Comparison of ENCODE assay signal across 8 cellular contexts in genomic region chr19:48190288-48191284, GRCh38. TPM values are rescaled to one million over a fixed set of nuclear protein-coding genes. Genes with fewer than 3 reads are reported as not detected.
A peak's percentile ranks its signal among the peaks of the same experiment; 100 is the strongest.
DNase-seq lines count a peak whose midpoint lies in the region; ATAC-seq and TF ChIP-seq lines count a peak whose summit lies in the region.

No MANE protein-coding gene starts in this region.

- POLR2A ChIA-PET in OCI-LY7 (lab: Charles Lee): interaction anchor here (0.7 to 1.6 kb wide), 2 partner anchors 13 to 17 kb away, joined by 3 to 5 read pairs; no protein-coding TSS in a partner anchor
- POLR2A ChIA-PET in activated naive CD8-positive, alpha-beta T cell treated with anti-CD3 and anti-CD28 coated beads, Interleukin-2, amount 10 ng/mL, durations not matched to agents 7 days and 5 days (lab: Charles Lee): interaction anchor here (0.6 to 2.1 kb wide), 3 partner anchors 8 to 21 kb away, joined by 3 to 12 read pairs (median 3); no protein-coding TSS in a partner anchor

- CTCF ChIA-PET in OCI-LY7 (lab: Charles Lee; ENCODE audit: unreplicated experiment): interaction anchor here (1.5 kb wide), 1 partner anchor 12 kb away, joined by 3 read pairs; no protein-coding TSS in a partner anchor

- no peaks in the 10 kb centered on the region for H3K9me3 Mint-ChIP-seq in HFFc6
- no peaks in the 10 kb centered on the region for H3K9me3 Mint-ChIP-seq in activated naive CD8-positive, alpha-beta T cell treated with anti-CD3 and anti-CD28 coated beads, Interleukin-2, amount 10 ng/mL, durations not matched to agents 7 days and 5 days
- H3K9me3 Mint-ChIP-seq in stimulated activated naive B cell treated with anti-CD40 and anti-IgM and Interleukin-4, amounts not matched to agents 10 μg/mL and 1 μg/mL and 100 μg/mL, for 72 hours: no peaks in the 10 kb centered on the region

- peaks cover 34% of the 10 kb centered on the region for H3K36me3 ChIP-seq in OCI-LY7 (ENCODE audit: insufficient read depth, low read length)

- H3K27ac Mint-ChIP-seq in HFFc6: no peak overlapping the region
- no peak overlapping the region for H3K27ac Mint-ChIP-seq in activated naive CD8-positive, alpha-beta T cell treated with anti-CD3 and anti-CD28 coated beads, Interleukin-2, amount 10 ng/mL, durations not matched to agents 7 days and 5 days
- H3K27ac Mint-ChIP-seq in stimulated activated naive B cell treated with anti-CD40 and anti-IgM and Interleukin-4, amounts not matched to agents 10 μg/mL and 1 μg/mL and 100 μg/mL, for 72 hours: no peak overlapping the region

- no peaks in the 10 kb centered on the region for H3K4me1 Mint-ChIP-seq in HFFc6 (ENCODE audit: low read depth)
- peaks cover 3% of the 10 kb centered on the region for H3K4me1 Mint-ChIP-seq in activated naive CD8-positive, alpha-beta T cell treated with anti-CD3 and anti-CD28 coated beads, Interleukin-2, amount 10 ng/mL, durations not matched to agents 7 days and 5 days
- peaks cover 11 to 13% of the 10 kb centered on the region in 2 donors for H3K4me1 Mint-ChIP-seq in stimulated activated naive B cell treated with anti-CD40 and anti-IgM and Interleukin-4, amounts not matched to agents 10 μg/mL and 1 μg/mL and 100 μg/mL, for 72 hours

- H3K4me3 Mint-ChIP-seq in HFFc6: no peak overlapping the region
- no peak overlapping the region for H3K4me3 Mint-ChIP-seq in activated naive CD8-positive, alpha-beta T cell treated with anti-CD3 and anti-CD28 coated beads, Interleukin-2, amount 10 ng/mL, durations not matched to agents 7 days and 5 days
- no peak overlapping the region for H3K4me3 Mint-ChIP-seq in stimulated activated naive B cell treated with anti-CD40 and anti-IgM and Interleukin-4, amounts not matched to agents 10 μg/mL and 1 μg/mL and 100 μg/mL, for 72 hours

- ATAC-seq in activated naive CD8-positive, alpha-beta T cell treated with anti-CD3 and anti-CD28 coated beads, Interleukin-2, amount 10 ng/mL, durations not matched to agents 7 days and 5 days (ENCODE audit: low read depth): peak; percentile 76
- peak; percentile 64 to 69 for ATAC-seq in stimulated activated naive B cell treated with anti-CD40 and anti-IgM and Interleukin-4, amounts not matched to agents 10 μg/mL and 1 μg/mL and 100 μg/mL, for 72 hours (replicated peaks)
- no peak for ATAC-seq in HG03342 (IDR thresholded peaks at IDR 0.05; ENCODE audit: unreplicated experiment)

- TSS peak; percentile 63 for BruUV-seq in OCI-LY7 (replicated peaks; lab: Mats Ljungman, UMichigan)

- no peaks in the 10 kb centered on the region for H4K20me1 ChIP-seq in OCI-LY7 (ENCODE audit: insufficient read depth, low read length)

- TF ChIP-seq CTCF in HFFc6 (IDR thresholded peaks at IDR 0.05): peak; percentile 5; the same call in 1 of the 2 replicates
- TF ChIP-seq CTCF in OCI-LY7 (conservative IDR thresholded peaks at IDR 0.05; ENCODE audit: low read length): peak; percentile 69

- peaks cover 14% of the 10 kb centered on the region for H3K9me3 ChIP-seq in OCI-LY7 (ENCODE audit: low read length)

- H3K4me2 ChIP-seq in OCI-LY7 (ENCODE audit: low read length): peak overlapping the region; percentile 48; the same call in 1 of the 2 replicates

- H2AFZ ChIP-seq in OCI-LY7 (ENCODE audit: low read length): peak overlapping the region; percentile 50; the same call in 1 of the 2 replicates

- no peak for DNase-seq in HFFc6
- DNase-seq in OCI-LY7 (ENCODE audit: low spot score): peak; percentile 90
- peak; percentile 47 for DNase-seq in activated naive CD8-positive, alpha-beta T cell treated with anti-CD3 and anti-CD28 coated beads, Interleukin-2, amount 10 ng/mL, durations not matched to agents 7 days and 5 days
- DNase-seq in iPS-NIHi7 (ENCODE audit: extremely low spot score): peak; percentile 90
- peak; percentile 42 for DNase-seq in stimulated activated naive B cell treated with anti-CD40 and anti-IgM and Interleukin-4, amounts not matched to agents 10 μg/mL and 1 μg/mL and 100 μg/mL, for 72 hours
- no peak for DNase-seq in kidney glomerular epithelial cell (lab: John Stamatoyannopoulos, UW)
- no peak for DNase-seq in HuH-7 (ENCODE audit: low spot score)

- intact Hi-C loops in OCI-LY7 (cut with micrococcal nuclease; ENCODE audit: unreplicated experiment): no loop called here

- peaks cover 35% of the 10 kb centered on the region for H3K36me3 Mint-ChIP-seq in HFFc6 (ENCODE audit: low read depth)
- H3K36me3 Mint-ChIP-seq in activated naive CD8-positive, alpha-beta T cell treated with anti-CD3 and anti-CD28 coated beads, Interleukin-2, amount 10 ng/mL, durations not matched to agents 7 days and 5 days: peaks cover 23% of the 10 kb centered on the region
- H3K36me3 Mint-ChIP-seq in stimulated activated naive B cell treated with anti-CD40 and anti-IgM and Interleukin-4, amounts not matched to agents 10 μg/mL and 1 μg/mL and 100 μg/mL, for 72 hours: peaks cover 20 to 31% of the 10 kb centered on the region in 2 donors

- H3K4me3 ChIP-seq in OCI-LY7 (ENCODE audit: low read depth, low read length, poor library complexity, severe bottlenecking): peak overlapping the region; percentile 27

- H3K27ac ChIP-seq in OCI-LY7 (ENCODE audit: low read depth, low read length, poor library complexity, severe bottlenecking): peak overlapping the region; percentile 67

- peaks cover 2% of the 10 kb centered on the region; the same call in 1 of the 2 replicates for H3K27me3 Mint-ChIP-seq in HFFc6 (ENCODE audit: insufficient read depth)
- H3K27me3 Mint-ChIP-seq in activated naive CD8-positive, alpha-beta T cell treated with anti-CD3 and anti-CD28 coated beads, Interleukin-2, amount 10 ng/mL, durations not matched to agents 7 days and 5 days: no peaks in the 10 kb centered on the region
- H3K27me3 Mint-ChIP-seq in stimulated activated naive B cell treated with anti-CD40 and anti-IgM and Interleukin-4, amounts not matched to agents 10 μg/mL and 1 μg/mL and 100 μg/mL, for 72 hours: no peaks in the 10 kb centered on the region

- no peaks in the 10 kb centered on the region for H3K9me2 ChIP-seq in OCI-LY7 (ENCODE audit: insufficient read depth, low read length)

- no peaks in the 10 kb centered on the region; the same call in 1 of the 2 replicates for H3K79me2 ChIP-seq in OCI-LY7 (ENCODE audit: insufficient read depth, low read depth, low read length)

- peaks cover 37% of the 10 kb centered on the region for H3K4me1 ChIP-seq in OCI-LY7 (ENCODE audit: insufficient read depth, low read length, poor library complexity, severe bottlenecking)

RNA-seq across cellular contexts. Expression of gene ZSWIM9, which starts 20.1 kb away (rescaled TPM):
- 1 to 10 TPM; 5.6 to 7.2 (median 5.9) TPM for total RNA-seq in HFFc6 (2021; fragmentation: NEBNext Ultra II Directional; extraction: Animal tissue kit (Norgen Biotek cat#: 25700))
- 3.2 and 4.5 TPM in 2 replicates for total RNA-seq in OCI-LY7 (2014; rRNA removed; shearing (Covaris generic))
- 10.5 and 12.0 TPM in 2 replicates for total RNA-seq in OCI-LY7 (2022)
- total RNA-seq in activated naive CD8-positive, alpha-beta T cell treated with anti-CD3 and anti-CD28 coated beads, Interleukin-2, amount 10 ng/mL, durations not matched to agents 7 days and 5 days: 10 to 100 TPM; 10.2 to 13.3 TPM

RNA-seq across cellular contexts. Expression of gene LIG1, which starts 20.4 kb away (rescaled TPM):
- total RNA-seq in HFFc6 (2021; fragmentation: NEBNext Ultra II Directional; extraction: Animal tissue kit (Norgen Biotek cat#: 25700)): 10 to 100 TPM; 25.9 to 55.8 (median 48.1) TPM
- 279 and 291 TPM in 2 replicates for total RNA-seq in OCI-LY7 (2014; rRNA removed; shearing (Covaris generic))
- total RNA-seq in OCI-LY7 (2022): 172 and 219 TPM in 2 replicates
- total RNA-seq in activated naive CD8-positive, alpha-beta T cell treated with anti-CD3 and anti-CD28 coated beads, Interleukin-2, amount 10 ng/mL, durations not matched to agents 7 days and 5 days: 100 to 1,000 TPM; 158 to 168 TPM

Comparison
In these comparisons a context has a peak if more than half of its experiments do, and no peak if none do; other contexts are left out.
1. DNase-seq: peak in OCI-LY7 (single experiment), activated naive CD8-positive, alpha-beta T cell treated with anti-CD3 and anti-CD28 coated beads, Interleukin-2, amount 10 ng/mL, durations not matched to agents 7 days and 5 days (single experiment), iPS-NIHi7 (single experiment) and stimulated activated naive B cell treated with anti-CD40 and anti-IgM and Interleukin-4, amounts not matched to agents 10 μg/mL and 1 μg/mL and 100 μg/mL, for 72 hours (single experiment); none in HFFc6 (single experiment), kidney glomerular epithelial cell (single experiment) and HuH-7 (single experiment).